In the genomic region with DNA sequence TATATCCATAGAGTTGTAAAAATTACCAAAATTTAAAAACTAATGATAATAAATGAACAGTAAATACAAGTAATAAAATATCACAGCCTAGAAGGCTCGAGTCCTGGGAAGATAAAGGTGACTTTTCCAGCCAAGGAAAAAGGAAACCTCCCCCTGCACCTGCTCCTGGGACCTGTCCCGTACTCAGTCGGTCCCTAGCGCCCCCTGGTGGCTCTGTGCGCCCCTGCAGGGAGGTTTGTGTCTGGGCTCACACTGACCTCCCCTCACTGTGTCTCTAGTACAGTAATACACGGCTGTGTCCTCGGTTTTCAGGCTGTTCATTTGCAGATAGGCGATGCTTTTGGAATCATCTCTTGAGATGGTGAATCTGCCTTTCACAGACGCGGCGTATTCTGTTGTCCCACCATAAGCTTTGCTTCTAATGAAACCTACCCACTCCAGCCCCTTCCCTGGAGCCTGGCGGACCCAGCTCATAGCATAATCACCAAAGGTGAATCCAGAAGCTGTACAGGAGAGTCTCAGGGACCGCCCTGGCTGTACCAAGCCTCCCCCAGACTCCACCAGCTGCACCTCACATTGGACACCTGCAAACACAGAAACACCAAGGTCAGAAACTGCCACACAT, we compare ENCODE assay signal across 9 cellular contexts.
DNase-seq lines count a peak whose midpoint lies in the region; ATAC-seq and TF ChIP-seq lines count a peak whose summit lies in the region.
"Had no signal": no experiment of that assay in that cellular context is flagged by ENCODE, and none has a peak within 500 bp of the region (broad histone marks: within the 10 kb centered on the region; RNA-seq: fewer than 3 reads in every experiment).

No MANE protein-coding gene starts in this region.

- ATAC-seq in mucosa of descending colon (peak; percentile 66), GM18511 (IDR thresholded peaks at IDR 0.05; ENCODE audit: unreplicated experiment) (no peak)

- no peaks in the 10 kb centered on the region for H3K36me3 ChIP-seq in mucosa of descending colon (ENCODE audit: low read depth)
- H3K36me3 ChIP-seq: tibial nerve had no signal

- TF ChIP-seq CTCF in RWPE1 (conservative IDR thresholded peaks at IDR 0.05; ENCODE audit: low read depth) (peak; percentile 80), mucosa of descending colon (IDR thresholded peaks at IDR 0.05) (peak; percentile 76), type B pancreatic cell (conservative IDR thresholded peaks at IDR 0.05) (peak; percentile 42), osteocyte (IDR thresholded peaks at IDR 0.05) (no peak)

- no peaks in the 10 kb centered on the region for H3K4me1 Mint-ChIP-seq in activated T-helper 2 cell treated with anti-CD3 and anti-CD28 coated beads, Interferon-gamma antibody, Interleukin-2, Interleukin-4, amounts not matched to agents 10 μg/mL and 5 μg/mL and 100 μg/mL, durations not matched to agents 14 hours and 24 hours and 36 hours (ENCODE audit: low read depth)
- H3K4me1 Mint-ChIP-seq in type B pancreatic cell (ENCODE audit: unreplicated experiment) (no peaks in the 10 kb centered on the region), osteocyte (ENCODE audit: unreplicated experiment) (no peaks in the 10 kb centered on the region)

- no peak overlapping the region for H3K27ac Mint-ChIP-seq in activated T-helper 2 cell treated with anti-CD3 and anti-CD28 coated beads, Interferon-gamma antibody, Interleukin-2, Interleukin-4, amounts not matched to agents 10 μg/mL and 5 μg/mL and 100 μg/mL, durations not matched to agents 14 hours and 24 hours and 36 hours
- H3K27ac Mint-ChIP-seq in type B pancreatic cell: no peak overlapping the region
- no peak overlapping the region for H3K27ac Mint-ChIP-seq in osteocyte (ENCODE audit: unreplicated experiment)

- no peaks in the 10 kb centered on the region for H3K9me3 Mint-ChIP-seq in activated T-helper 2 cell treated with anti-CD3 and anti-CD28 coated beads, Interferon-gamma antibody, Interleukin-2, Interleukin-4, amounts not matched to agents 10 μg/mL and 5 μg/mL and 100 μg/mL, durations not matched to agents 14 hours and 24 hours and 36 hours
- peaks cover 16% of the 10 kb centered on the region for H3K9me3 Mint-ChIP-seq in type B pancreatic cell
- H3K9me3 Mint-ChIP-seq in osteocyte (ENCODE audit: unreplicated experiment): peaks cover 31% of the 10 kb centered on the region

- DNase-seq in NCI-H510A treated with DMSO at 0.1 percent for 48 hours (lab: John Stamatoyannopoulos, UW) (peak; percentile 11), NCI-H510A (lab: John Stamatoyannopoulos, UW) (no peak), RWPE1 (ENCODE audit: low spot score) (peak; percentile 29), mucosa of descending colon (peak; percentile 63 to 85 (median 74)), type B pancreatic cell (ENCODE audit: extremely low spot score, unreplicated experiment) (no peak), osteocyte (ENCODE audit: extremely low spot score, unreplicated experiment) (no peak)
- peak; percentile 55 for DNase-seq in activated T-helper 2 cell treated with anti-CD3 and anti-CD28 coated beads, Interferon-gamma antibody, Interleukin-2, Interleukin-4, amounts not matched to agents 10 μg/mL and 5 μg/mL and 100 μg/mL, durations not matched to agents 14 hours and 24 hours and 36 hours (ENCODE audit: low spot score)

- intact Hi-C loops in activated T-helper 2 cell treated with anti-CD3 and anti-CD28 coated beads, Interferon-gamma antibody, Interleukin-2, Interleukin-4, amounts not matched to agents 10 μg/mL and 5 μg/mL and 100 μg/mL, durations not matched to agents 14 hours and 24 hours and 36 hours (cut with micrococcal nuclease): loop anchor here (1.0 kb wide), 1 partner anchor 17 kb away; no protein-coding TSS in a partner anchor
- intact Hi-C loops in mucosa of descending colon (cut with DNase I, micrococcal nuclease): no loop called here

- peaks cover 28% of the 10 kb centered on the region for H3K27me3 Mint-ChIP-seq in activated T-helper 2 cell treated with anti-CD3 and anti-CD28 coated beads, Interferon-gamma antibody, Interleukin-2, Interleukin-4, amounts not matched to agents 10 μg/mL and 5 μg/mL and 100 μg/mL, durations not matched to agents 14 hours and 24 hours and 36 hours (ENCODE audit: low read depth)
- no peaks in the 10 kb centered on the region for H3K27me3 Mint-ChIP-seq in type B pancreatic cell
- no peaks in the 10 kb centered on the region for H3K27me3 Mint-ChIP-seq in osteocyte (ENCODE audit: unreplicated experiment)

- H3K4me3 ChIP-seq in mucosa of descending colon: no peak overlapping the region
- H3K4me3 ChIP-seq: tibial nerve had no signal

- H3K36me3 Mint-ChIP-seq in activated T-helper 2 cell treated with anti-CD3 and anti-CD28 coated beads, Interferon-gamma antibody, Interleukin-2, Interleukin-4, amounts not matched to agents 10 μg/mL and 5 μg/mL and 100 μg/mL, durations not matched to agents 14 hours and 24 hours and 36 hours (ENCODE audit: low read depth): no peaks in the 10 kb centered on the region
- no peaks in the 10 kb centered on the region for H3K36me3 Mint-ChIP-seq in type B pancreatic cell
- no peaks in the 10 kb centered on the region for H3K36me3 Mint-ChIP-seq in osteocyte (ENCODE audit: unreplicated experiment)

- no peaks in the 10 kb centered on the region for H3K4me1 ChIP-seq in mucosa of descending colon (ENCODE audit: low read depth)
- H3K4me1 ChIP-seq: tibial nerve had no signal

- no peak overlapping the region for H3K4me3 Mint-ChIP-seq in activated T-helper 2 cell treated with anti-CD3 and anti-CD28 coated beads, Interferon-gamma antibody, Interleukin-2, Interleukin-4, amounts not matched to agents 10 μg/mL and 5 μg/mL and 100 μg/mL, durations not matched to agents 14 hours and 24 hours and 36 hours (ENCODE audit: low read depth)
- H3K4me3 Mint-ChIP-seq in type B pancreatic cell: no peak overlapping the region
- no peak overlapping the region for H3K4me3 Mint-ChIP-seq in osteocyte (ENCODE audit: unreplicated experiment)

- POLR2A ChIA-PET in RWPE1 (lab: Yijun Ruan, JAX; ENCODE audit: low non-redundant PET): no interaction called here

- CTCF ChIA-PET in RWPE1 (lab: Yijun Ruan, JAX): interaction anchor here (0.6 to 1.1 kb wide), 6 partner anchors 13 to 1154 kb away, joined by 3 to 6 read pairs (median 3); no protein-coding TSS in a partner anchor

- no peak overlapping the region for H3K27ac ChIP-seq in RWPE1
- H3K27ac ChIP-seq: tibial nerve had no signal

- no peaks in the 10 kb centered on the region for H3K9me3 ChIP-seq in mucosa of descending colon
- H3K9me3 ChIP-seq: tibial nerve had no signal

Comparison
In these comparisons a context has a peak if more than half of its experiments do, and no peak if none do; other contexts are left out.
1. DNase-seq: peak in NCI-H510A treated with DMSO at 0.1 percent for 48 hours (single experiment), RWPE1 (single experiment), activated T-helper 2 cell treated with anti-CD3 and anti-CD28 coated beads, Interferon-gamma antibody, Interleukin-2, Interleukin-4, amounts not matched to agents 10 μg/mL and 5 μg/mL and 100 μg/mL, durations not matched to agents 14 hours and 24 hours and 36 hours (single experiment) and mucosa of descending colon (3 of 3); none in NCI-H510A (single experiment), type B pancreatic cell (single experiment) and osteocyte (single experiment).